In the genomic region with DNA sequence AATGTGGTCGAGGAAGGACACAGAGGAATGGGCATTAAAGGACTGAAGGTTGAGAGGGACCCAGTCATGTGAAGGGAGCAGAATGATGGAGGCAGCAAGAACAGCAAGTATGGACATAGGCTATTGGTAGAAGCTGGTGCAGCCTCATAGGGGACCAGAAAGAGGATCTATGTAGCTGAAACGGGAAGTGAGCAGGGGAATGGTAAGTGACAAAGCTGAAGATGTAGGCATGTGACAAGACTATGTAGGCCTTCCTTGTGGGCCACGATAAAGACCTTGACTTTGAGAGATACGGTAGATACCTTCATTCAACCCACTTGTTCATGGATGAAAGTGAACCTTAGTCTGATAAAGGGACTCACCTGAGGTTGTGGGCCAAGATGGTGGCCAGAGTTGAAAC, we compare ENCODE assay signal across 14 cellular contexts. TPM values are rescaled to one million over a fixed set of nuclear protein-coding genes. Genes with fewer than 3 reads are reported as not detected.
A peak's percentile ranks its signal among the peaks of the same experiment; 100 is the strongest.
DNase-seq lines count a peak whose midpoint lies in the region; ATAC-seq, FAIRE-seq and TF ChIP-seq lines count a peak whose summit lies in the region.
"Had no signal": no experiment of that assay in that cellular context is flagged by ENCODE, and none has a peak within 500 bp of the region (broad histone marks: within the 10 kb centered on the region; RNA-seq: fewer than 3 reads in every experiment).

No MANE protein-coding gene starts in this region.

- FAIRE-seq in K562 (lab: Jason Lieb, UNC) (no peak), HTR-8/SVneo (lab: Jason Lieb, UNC) (no peak)

- CTCF ChIA-PET in K562 (lab: Yijun Ruan, JAX; ENCODE audit: low intra/inter-chr PET ratio), result no interaction called here

- TF ChIP-seq EP300 in K562 (IDR thresholded peaks at IDR 0.05; ENCODE audit: low read length), result no peak

- intact Hi-C loops in K562 (cut with micrococcal nuclease), result no loop called here

- TF ChIP-seq CTCF in GM13977 (IDR thresholded peaks at IDR 0.05; ENCODE audit: extremely low read depth, insufficient read depth, missing control alignments) (no peak), K562 (IDR thresholded peaks at IDR 0.05 in 2 of 3, conservative IDR thresholded peaks at IDR 0.05 in 1 of 3; ENCODE audit: insufficient read depth in 2 of 3, low read depth in 1 of 3, low read length in 3 of 3) (no peak)

- peaks cover 0 to 3% of the 10 kb centered on the region in 2 experiments; a peak in 1 of 5 replicates for H3K27me3 ChIP-seq in K562 (ENCODE audit: control insufficient read depth in 2 of 2, insufficient read depth in 2 of 2, low read length in 2 of 2)

- H3K4me3 ChIP-seq in K562, result no peak overlapping the region

- DNase-seq in GM13977 (ENCODE audit: low spot score), result peak; percentile 45
- no peak for DNase-seq in K562 (ENCODE audit: extremely low read depth in 1 of 4, low spot score in 3 of 4)
- no peak for DNase-seq in activated CD4-positive, alpha-beta T cell treated with anti-CD3 and anti-CD28 coated beads for 48 hours
- no peak for DNase-seq in islet precursor cell
- no peak for DNase-seq in HTR-8/SVneo (ENCODE audit: insufficient read length, low spot score)
- DNase-seq in HuH-7.5 (ENCODE audit: low spot score), result no peak
- DNase-seq: activated CD8-positive, alpha-beta memory T cell treated with anti-CD3 and anti-CD28 coated beads, Interleukin-2, amount 10 ng/mL, durations not matched to agents 7 days and 5 days; aorta; effector memory CD8-positive, alpha-beta T cell; HFFc6; NCI-H526 treated with DMSO at 0.1 percent for 48 hours; retina had no signal

- H3K27ac ChIP-seq in K562 (ENCODE audit: extremely low read depth, low read depth, low read length), result no peak overlapping the region

- H3K79me2 ChIP-seq in K562 (ENCODE audit: control insufficient read depth, insufficient read depth, low read length), result peaks cover 24% of the 10 kb centered on the region

- H3K4me2 ChIP-seq in K562 (ENCODE audit: insufficient read depth, low read length), result no peak overlapping the region

- ATAC-seq in GM21526 (IDR thresholded peaks at IDR 0.05; ENCODE audit: low FRiP score, unreplicated experiment) (peak; percentile 65), HG03565 (IDR thresholded peaks at IDR 0.05; ENCODE audit: unreplicated experiment) (peak; percentile 36), K562 (no peak)
- ATAC-seq: activated CD8-positive, alpha-beta memory T cell treated with anti-CD3 and anti-CD28 coated beads, Interleukin-2, amount 10 ng/mL, durations not matched to agents 7 days and 5 days; effector memory CD8-positive, alpha-beta T cell had no signal

- BruUV-seq in K562 (replicated peaks; lab: Mats Ljungman, UMichigan), result no TSS peak

- no peak overlapping the region for H3K9ac ChIP-seq in K562 (ENCODE audit: insufficient read depth in 1 of 2, low read depth in 2 of 2, low read length in 2 of 2)

- peaks cover 2 to 6% of the 10 kb centered on the region in 2 experiments; a peak in 2 of 5 replicates for H3K4me1 ChIP-seq in K562 (replicated peaks in 1 of 2; ENCODE audit: control insufficient read depth in 2 of 2, insufficient read depth in 2 of 2, low read length in 2 of 2)

- 63% methylated on average over 4 of the region's 4 CpGs for WGBS in K562 (ENCODE audit: insufficient coverage, low coverage, missing lambda C conversion rate)

- H3K36me3 ChIP-seq in K562 (ENCODE audit: control insufficient read depth, insufficient read depth, low read length), result no peaks in the 10 kb centered on the region

- H3K9me3 ChIP-seq in K562 (replicated peaks; ENCODE audit: control insufficient read depth, insufficient read depth, low read depth, low read length), result no peaks in the 10 kb centered on the region

- H2AFZ ChIP-seq in K562 (ENCODE audit: low read depth, low read length), result no peak overlapping the region

- in situ Hi-C loops in GM13977 (cut with MboI; ENCODE audit: low pct_unique_long_range_greater_than_20kb, low sequenced_read_pairs, unreplicated experiment), result no loop called here
- in situ Hi-C loops in K562 (cut with MboI), result no loop called here

- TF ChIP-seq RAD21 in K562 (CRISPR knock-in tag; conservative IDR thresholded peaks at IDR 0.05 in 1 of 2, IDR thresholded peaks at IDR 0.05 in 1 of 2), result no peak

- no peak for TF ChIP-seq POLR2A in K562 (conservative IDR thresholded peaks at IDR 0.05)

- H3K9me1 ChIP-seq in K562 (ENCODE audit: control insufficient read depth, insufficient read depth, low read length), result no peaks in the 10 kb centered on the region

- H4K20me1 ChIP-seq in K562 (replicated peaks; ENCODE audit: control insufficient read depth, insufficient read depth, low read length), result peaks cover 7% of the 10 kb centered on the region

- POLR2A ChIA-PET in K562 (lab: Yijun Ruan, JAX), result no interaction called here

TF ChIP-seq in K562, 482 proteins besides CTCF, POLR2A, EP300 and RAD21:
- TF ChIP-seq, protein P1, sequence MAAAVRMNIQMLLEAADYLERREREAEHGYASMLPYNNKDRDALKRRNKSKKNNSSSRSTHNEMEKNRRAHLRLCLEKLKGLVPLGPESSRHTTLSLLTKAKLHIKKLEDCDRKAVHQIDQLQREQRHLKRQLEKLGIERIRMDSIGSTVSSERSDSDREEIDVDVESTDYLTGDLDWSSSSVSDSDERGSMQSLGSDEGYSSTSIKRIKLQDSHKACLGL (CRISPR knock-in tag; IDR thresholded peaks at IDR 0.05; ENCODE audit: borderline replicate concordance, poor library complexity, severe bottlenecking), result no peak
- peak; percentile 44; the same call in 1 of the 2 replicates for TF ChIP-seq SPI1 (IDR thresholded peaks at IDR 0.05; ENCODE audit: borderline replicate concordance, low read depth, low read length)
TF ChIP-seq in K562: peak in this region for 1.

RNA-seq across cellular contexts. Expression of a gene that starts 3.5 kb away (rescaled TPM):
- 16.7 and 18.9 TPM in 2 replicates for total RNA-seq in K562 (2011; cell fraction: chromatin; rRNA removed; ENCODE audit: low replicate concordance)
- total RNA-seq in K562 (2011; cell fraction: nucleolus; rRNA removed), result 11.3 and 14.2 TPM in 2 replicates
- 13.0 and 15.7 TPM in 2 replicates for total RNA-seq in K562 (2011; cell fraction: nucleoplasm; rRNA removed)
- total RNA-seq in K562 (2014; rRNA removed) (32.4 and 35.4 TPM in 2 replicates), K562 (2014; rRNA removed; fragmentation: Illumina TruSeq; extraction: Trizol) (39.5 TPM in 2 replicates), K562 (2015; rRNA removed; fragmentation: Illumina TruSeq; extraction: Trizol) (39.9 and 47.1 TPM in 2 replicates), K562 (2021) (48.6 and 55.1 TPM in 2 replicates)
- polyA plus RNA-seq in K562 (2011; rRNA removed) (27.6 and 33.9 TPM in 2 replicates), K562 (2014; fragmentation: Illumina TruSeq; extraction: Trizol) (44.2 and 51.7 TPM in 2 replicates), K562 (2014; fragmentation: Nextera tagmentation; extraction: Ambion mirVana) (10 to 100 TPM; 43.6 to 85.6 TPM), K562 (2014; rRNA removed) (48.0 and 52.1 TPM in 2 replicates)
- 21.9 and 24.6 TPM in 2 replicates for polyA plus RNA-seq in K562 (2011; cell fraction: cytosol; rRNA removed)
- 16.0 and 18.0 TPM in 2 replicates for polyA plus RNA-seq in K562 (2011; cell fraction: nucleus; rRNA removed)
- 44.1 and 57.9 TPM in 2 replicates for polyA plus RNA-seq in K562 (2012)
- 36.7 and 41.5 TPM in 2 replicates for polyA minus RNA-seq in K562 (2011; rRNA and poly(A)+ RNA removed)
- polyA minus RNA-seq in K562 (2011; cell fraction: cytosol; rRNA and poly(A)+ RNA removed), result 21.9 and 23.6 TPM in 2 replicates
- polyA minus RNA-seq in K562 (2011; cell fraction: nucleus; rRNA and poly(A)+ RNA removed), result 12.4 and 19.3 TPM in 2 replicates
